ENCODE assay signal across 1 cellular context in genomic region chr17:75552425-75552824, GRCh38.
TF ChIP-seq lines count a peak whose summit lies in the region.

No MANE protein-coding gene starts in this region.

TF ChIP-seq in HepG2, 621 proteins besides CTCF, POLR2A, EP300 and RAD21:
- TF ChIP-seq TCF12 (IDR thresholded peaks at IDR 0.05) (no peak), TCF12 (CRISPR knock-in tag; IDR thresholded peaks at IDR 0.05) (0 out of 2 replicates have a peak, but pooled peaks have one; percentile 9), THAP8 (CRISPR knock-in tag; IDR thresholded peaks at IDR 0.05; ENCODE audit: borderline replicate concordance) (0 out of 2 replicates have a peak, but pooled peaks have one; percentile 39), ZNF567 (CRISPR knock-in tag; IDR thresholded peaks at IDR 0.05; ENCODE audit: borderline replicate concordance) (no peak), GATA4 (IDR thresholded peaks at IDR 0.05; ENCODE audit: borderline replicate concordance, low read depth) (no peak), ZNF383 (CRISPR knock-in tag; IDR thresholded peaks at IDR 0.05; ENCODE audit: borderline replicate concordance) (0 out of 2 replicates have a peak, but pooled peaks have one; percentile 0), SETDB1 (CRISPR knock-in tag; IDR thresholded peaks at IDR 0.05; ENCODE audit: borderline replicate concordance) (0 out of 2 replicates have a peak, but pooled peaks have one; percentile 51), ARNT2 (CRISPR knock-in tag; IDR thresholded peaks at IDR 0.05; ENCODE audit: low read depth) (no peak), ZNF234 (CRISPR knock-in tag; conservative IDR thresholded peaks at IDR 0.05) (0 out of 2 replicates have a peak, but pooled peaks have one; percentile 59), ZNF501 (CRISPR knock-in tag; IDR thresholded peaks at IDR 0.05) (peak; percentile 55; the same call in 1 of the 2 replicates)
